20 cellular contexts compared by ENCODE assay signal in the genomic region with DNA sequence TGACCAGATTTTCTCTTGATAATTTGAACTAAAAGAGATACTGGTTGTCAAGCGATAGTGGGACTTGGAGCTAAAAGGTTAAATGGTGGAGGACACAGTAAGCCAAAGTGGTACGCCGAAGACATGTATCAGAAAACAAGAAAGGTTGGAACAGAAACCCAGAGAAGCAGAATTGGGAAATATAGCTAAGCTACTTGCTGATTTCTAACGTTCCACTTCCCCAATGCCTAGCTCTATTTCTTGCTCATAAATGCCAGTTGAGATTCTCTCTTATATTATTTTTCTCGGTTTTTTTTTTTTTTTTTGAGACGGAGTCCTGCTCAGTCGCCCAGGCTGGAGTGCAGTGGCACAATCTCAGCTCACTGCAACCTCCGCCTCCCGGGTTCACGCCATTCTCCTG.
"Had no signal": no experiment of that assay in that cellular context is flagged by ENCODE, and none has a peak within 500 bp of the region (broad histone marks: within the 10 kb centered on the region; RNA-seq: fewer than 3 reads in every experiment).

No MANE protein-coding gene starts in this region.

- H3K4me1 ChIP-seq: colonic mucosa, gastrocnemius medialis had no signal

- H3K4me3 ChIP-seq: colonic mucosa, gastrocnemius medialis, lung, spleen had no signal

- DNase-seq: activated CD4-positive, alpha-beta memory T cell treated with anti-CD3 and anti-CD28 coated beads for 36 hours; activated CD4-positive, alpha-beta T cell treated with anti-CD3 and anti-CD28 coated beads for 36 hours; activated naive CD4-positive, alpha-beta T cell treated with anti-CD3 and anti-CD28 coated beads, Interleukin-2, amount 10 ng/mL, durations not matched to agents 7 days and 5 days; activated naive CD8-positive, alpha-beta T cell treated with anti-CD3 and anti-CD28 coated beads, Interleukin-2, amount 50 U/mL, for 24 hours; activated T-cell treated with anti-CD3 and anti-CD28 coated beads, Interleukin-2, amount 50 U/mL, for 24 hours; anterior cingulate cortex; central memory CD4-positive, alpha-beta T cell; colonic mucosa; gastrocnemius medialis; head of caudate nucleus; kidney; spleen; stimulated activated CD4-positive, alpha-beta T cell treated with anti-CD3 and anti-CD28 coated beads, Interleukin-4, amount 100 ng/mL, for 4 hours; stimulated activated naive CD4-positive, alpha-beta T cell had no signal

- H3K27me3 ChIP-seq: brain microvascular endothelial cell, colonic mucosa, gastrocnemius medialis, spleen had no signal

- H3K27ac ChIP-seq: colonic mucosa, gastrocnemius medialis had no signal

- FAIRE-seq: endometrium, kidney, TTC549, urothelium cell line had no signal

- H3K36me3 ChIP-seq: brain microvascular endothelial cell, colonic mucosa had no signal

- H3K9me3 ChIP-seq: colonic mucosa, gastrocnemius medialis, spleen had no signal

- ATAC-seq: activated CD4-positive, alpha-beta T cell treated with anti-CD3 and anti-CD28 coated beads for 36 hours; activated naive CD8-positive, alpha-beta T cell treated with anti-CD3 and anti-CD28 coated beads, Interleukin-2, amount 50 U/mL, for 24 hours; gastrocnemius medialis; left lobe of liver had no signal
